8 cellular contexts compared by ENCODE assay signal in genomic region chr13:62512194-62513141, GRCh38.
DNase-seq lines count a peak whose midpoint lies in the region; ATAC-seq and TF ChIP-seq lines count a peak whose summit lies in the region.

No MANE protein-coding gene starts in this region.

- H3K4me3 ChIP-seq in mammary epithelial cell (replicated peaks in 1 of 3; ENCODE audit: insufficient read depth in 1 of 3, low read depth in 2 of 3, low read length in 3 of 3) (no peak overlapping the region), mesenchymal stem cell (ENCODE audit: insufficient read depth in 1 of 2, low read depth in 1 of 2, low read length in 2 of 2) (no peak overlapping the region), sigmoid colon (no peak overlapping the region)

- H2AK5ac ChIP-seq in mesenchymal stem cell (ENCODE audit: low read length, severe bottlenecking), result no peak overlapping the region

- CTCF ChIA-PET in mammary epithelial cell (lab: Charles Lee; ENCODE audit: low non-redundant PET), result no interaction called here

- no peak overlapping the region for H2BK120ac ChIP-seq in mesenchymal stem cell (ENCODE audit: low read depth, low read length)

- H3K4me1 ChIP-seq in mammary epithelial cell (ENCODE audit: insufficient read depth, low read length) (no peaks in the 10 kb centered on the region), mesenchymal stem cell (ENCODE audit: control insufficient read depth, insufficient read depth, low read depth, low read length) (no peaks in the 10 kb centered on the region), sigmoid colon (no peaks in the 10 kb centered on the region)

- H3K27ac ChIP-seq in mammary epithelial cell (ENCODE audit: insufficient read depth, low read depth, low read length), result no peak overlapping the region
- no peak overlapping the region for H3K27ac ChIP-seq in mesenchymal stem cell (ENCODE audit: low read length, poor library complexity, severe bottlenecking)
- no peak overlapping the region for H3K27ac ChIP-seq in sigmoid colon

- TF ChIP-seq EP300 in sigmoid colon (IDR thresholded peaks at IDR 0.05), result no peak

- H3K9ac ChIP-seq in mammary epithelial cell (ENCODE audit: insufficient read depth, low read length) (no peak overlapping the region), mesenchymal stem cell (ENCODE audit: low read length) (no peak overlapping the region)

- no peak overlapping the region for H2BK12ac ChIP-seq in mesenchymal stem cell (ENCODE audit: low read length in 2 of 2)

- H3K4me2 ChIP-seq in mammary epithelial cell (ENCODE audit: insufficient read depth, low read depth, low read length) (no peak overlapping the region), mesenchymal stem cell (ENCODE audit: low read length, poor library complexity, severe bottlenecking) (no peak overlapping the region)

- no peak overlapping the region for H4K8ac ChIP-seq in mesenchymal stem cell (ENCODE audit: low read length)

- H2BK15ac ChIP-seq in mesenchymal stem cell (ENCODE audit: low read depth, poor library complexity, severe bottlenecking), result no peak overlapping the region

- H3K9me3 ChIP-seq in mammary epithelial cell (replicated peaks; ENCODE audit: insufficient read depth, low read length), result no peaks in the 10 kb centered on the region
- H3K9me3 ChIP-seq in mesenchymal stem cell (ENCODE audit: control insufficient read depth, low read length), result no peaks in the 10 kb centered on the region
- no peaks in the 10 kb centered on the region for H3K9me3 ChIP-seq in sigmoid colon

- TF ChIP-seq CTCF in mammary epithelial cell (conservative IDR thresholded peaks at IDR 0.05 in 1 of 2, IDR thresholded peaks at IDR 0.05 in 1 of 2; ENCODE audit: extremely low read depth in 1 of 2, insufficient read depth in 1 of 2, low read depth in 1 of 2, low read length in 2 of 2), result peak; percentile 61 to 70
- TF ChIP-seq CTCF in sigmoid colon (IDR thresholded peaks at IDR 0.05), result peak in 1 of 4 experiments; percentile 54

- H3K4ac ChIP-seq in mesenchymal stem cell (ENCODE audit: low read depth in 1 of 2, low read length in 2 of 2), result no peak overlapping the region

- H4K91ac ChIP-seq in mesenchymal stem cell (ENCODE audit: low read length), result no peak overlapping the region

- BruUV-seq in mammary epithelial cell (replicated peaks; lab: Mats Ljungman, UMichigan), result no TSS peak

- H3K79me2 ChIP-seq in mammary epithelial cell (ENCODE audit: insufficient read depth, low read length), result no peaks in the 10 kb centered on the region

- TF ChIP-seq POLR2A in sigmoid colon (IDR thresholded peaks at IDR 0.05), result no peak

- H2AFZ ChIP-seq in mammary epithelial cell (ENCODE audit: low read depth, low read length) (peak overlapping the region; percentile 21), mesenchymal stem cell (ENCODE audit: low read depth, low read length) (no peak overlapping the region)

- ATAC-seq in GM19328 (IDR thresholded peaks at IDR 0.05; ENCODE audit: unreplicated experiment) (peak; percentile 95), HG03103 (IDR thresholded peaks at IDR 0.05; ENCODE audit: low read depth, unreplicated experiment) (peak; percentile 89)

- DNase-seq in GDM1 (lab: John Stamatoyannopoulos, UW) (peak; percentile 14), NCI-H526 treated with DMSO at 0.1 percent for 48 hours (lab: John Stamatoyannopoulos, UW) (peak; percentile 48), mammary epithelial cell (no peak), mesenchymal stem cell (peak; percentile 18), sigmoid colon (no peak), NCI-H2029 treated with DMSO at 0.1 percent for 48 hours (lab: John Stamatoyannopoulos, UW) (no peak)

- H2BK5ac ChIP-seq in mesenchymal stem cell (ENCODE audit: low read depth, low read length, poor library complexity, severe bottlenecking), result no peak overlapping the region

- H3K18ac ChIP-seq in mesenchymal stem cell (ENCODE audit: low read depth in 1 of 2, low read length in 2 of 2), result peak overlapping the region in 1 of 2 experiments; percentile 11

- in situ Hi-C loops in mammary epithelial cell (cut with MboI; ENCODE audit: low sequenced_read_pairs in 2 of 2), result no loop called here

- WGBS in mammary epithelial cell (ENCODE audit: low coverage, missing lambda C conversion rate), result 50% methylated on average over 6 of the region's 7 CpGs
- 60% methylated on average over 5 of the region's 7 CpGs for WGBS in mesenchymal stem cell
- WGBS in sigmoid colon, 2 donors, result 26 to 38% methylated on average over 7 of the region's 7 CpGs

- no peaks in the 10 kb centered on the region for H4K20me1 ChIP-seq in mammary epithelial cell (ENCODE audit: insufficient read depth, low read length)

- H3K27me3 ChIP-seq in mammary epithelial cell (ENCODE audit: insufficient read depth, low read length) (no peaks in the 10 kb centered on the region), mesenchymal stem cell (ENCODE audit: control insufficient read depth in 1 of 2, insufficient read depth in 1 of 2, low read length in 2 of 2) (no peaks in the 10 kb centered on the region), sigmoid colon (no peaks in the 10 kb centered on the region)

- dilution Hi-C loops in mammary epithelial cell (cut with HindIII; ENCODE audit: low sequenced_read_pairs), result no loop called here

- no peak overlapping the region for H3K23ac ChIP-seq in mesenchymal stem cell (ENCODE audit: low read length in 2 of 2)

- no peak overlapping the region for H3K14ac ChIP-seq in mesenchymal stem cell (ENCODE audit: low read length in 2 of 2)

- intact Hi-C loops in mammary epithelial cell (cut with micrococcal nuclease) (no loop called here), sigmoid colon (cut with DNase I) (no loop called here)

- no peaks in the 10 kb centered on the region for H3K79me1 ChIP-seq in mesenchymal stem cell (replicated peaks; ENCODE audit: low read length, poor library complexity, severe bottlenecking)

- no peaks in the 10 kb centered on the region for H3K36me3 ChIP-seq in mammary epithelial cell (ENCODE audit: insufficient read depth, low read length)
- no peaks in the 10 kb centered on the region for H3K36me3 ChIP-seq in mesenchymal stem cell (ENCODE audit: control insufficient read depth in 1 of 2, insufficient read depth in 2 of 2, low read depth in 1 of 2, low read length in 2 of 2)
- H3K36me3 ChIP-seq in sigmoid colon, result no peaks in the 10 kb centered on the region

Comparison
In these comparisons a context has a peak if more than half of its experiments do, and no peak if none do; other contexts are left out.
1. DNase-seq: peak in GDM1 (single experiment), NCI-H526 treated with DMSO at 0.1 percent for 48 hours (single experiment) and mesenchymal stem cell (single experiment); none in mammary epithelial cell (single experiment), sigmoid colon (single experiment) and NCI-H2029 treated with DMSO at 0.1 percent for 48 hours (single experiment).